In genomic region chr10:76657337-76658012, GRCh38 we compare ENCODE assay signal across 30 cellular contexts.
"Had no signal": no experiment of that assay in that cellular context is flagged by ENCODE, and none has a peak within 500 bp of the region (broad histone marks: within the 10 kb centered on the region; RNA-seq: fewer than 3 reads in every experiment).

No MANE protein-coding gene starts in this region.

- ATAC-seq: activated CD4-positive, CD25-positive, alpha-beta regulatory T cell treated with anti-CD3 and anti-CD28 coated beads, Interleukin-2, amount 50 U/mL, for 24 hours; foreskin keratinocyte; heart left ventricle; left colon; stimulated activated effector memory CD8-positive, alpha-beta T cell treated with anti-CD3 and anti-CD28 coated beads, Interleukin-12 subunit alpha, Interleukin-12 subunit beta, amount 100 ng/mL, for 72 hours had no signal

- H3K36me3 ChIP-seq: breast epithelium, esophagus muscularis mucosa, heart left ventricle, neutrophil, sigmoid colon, thoracic aorta, WERI-Rb-1 had no signal

- H3K9me3 ChIP-seq: breast epithelium, esophagus muscularis mucosa, heart left ventricle, neutrophil, sigmoid colon, thoracic aorta had no signal

- DNase-seq: activated CD4-positive, alpha-beta T cell treated with anti-CD3 and anti-CD28 coated beads for 48 hours; activated CD4-positive, alpha-beta T cell treated with anti-CD3 and anti-CD28 coated beads, Interleukin-2, amount 50 U/mL, for 48 hours; activated CD8-positive, alpha-beta memory T cell treated with anti-CD3 and anti-CD28 coated beads, Interleukin-2, amount 50 U/mL, for 4 hours; activated gamma-delta T cell; activated naive CD4-positive, alpha-beta T cell treated with anti-CD3 and anti-CD28 coated beads, Interleukin-2, amount 50 U/mL, for 16 hours; activated T-cell treated with anti-CD3 and anti-CD28 coated beads, Interleukin-2, amount 50 U/mL, for 1 hour; amniotic stem cell; central memory CD4-positive, alpha-beta T cell; endodermal cell; foreskin keratinocyte; heart left ventricle; hypothalamus; immature natural killer cell; kidney; left colon; mammary epithelial cell; naive B cell; nephron progenitor cell; sigmoid colon; small intestine; stimulated activated CD4-positive, alpha-beta T cell treated with anti-CD3 and anti-CD28 coated beads, Interleukin-4, amount 100 ng/mL, for 24 hours; T-helper 9 cell; trophoblast cell; WERI-Rb-1 had no signal

- H3K27ac ChIP-seq: breast epithelium, esophagus muscularis mucosa, foreskin keratinocyte, heart left ventricle, neutrophil, sigmoid colon, thoracic aorta, WERI-Rb-1 had no signal

- H3K27me3 ChIP-seq: breast epithelium, esophagus muscularis mucosa, foreskin keratinocyte, heart left ventricle, neutrophil, sigmoid colon had no signal

- H3K4me1 ChIP-seq: breast epithelium, esophagus muscularis mucosa, foreskin keratinocyte, heart left ventricle, sigmoid colon had no signal

- H3K4me3 ChIP-seq: breast epithelium, esophagus muscularis mucosa, heart left ventricle, sigmoid colon, thoracic aorta had no signal
